Comparison of ENCODE assay signal across 1 cellular context in genomic region chr15:63234479-63234878, GRCh38.
TF ChIP-seq lines count a peak whose summit lies in the region.

No MANE protein-coding gene starts in this region.

TF ChIP-seq in GM12878, 131 proteins besides CTCF, POLR2A, EP300 and RAD21 (continued from another document):
- TF ChIP-seq ZNF592 (IDR thresholded peaks at IDR 0.05) (no peak), JUND (IDR thresholded peaks at IDR 0.05; ENCODE audit: low read depth, low read length) (no peak), SMAD5 (IDR thresholded peaks at IDR 0.05; ENCODE audit: low read depth) (no peak), RFX5 (IDR thresholded peaks at IDR 0.05; ENCODE audit: low read depth, low read length) (peak; percentile 80), PAX8 (IDR thresholded peaks at IDR 0.05) (no peak), E2F4 (IDR thresholded peaks at IDR 0.05; ENCODE audit: low read depth, low read length) (no peak), RBBP5 (conservative IDR thresholded peaks at IDR 0.05) (no peak), SIN3A (IDR thresholded peaks at IDR 0.05; ENCODE audit: low read depth, low read length) (no peak), CREB1 (IDR thresholded peaks at IDR 0.05; ENCODE audit: low read depth) (peak; percentile 40; the same call in 1 of the 2 replicates), SMAD1 (IDR thresholded peaks at IDR 0.05; ENCODE audit: low read depth, partially characterized antibody) (no peak), CREM (IDR thresholded peaks at IDR 0.05; ENCODE audit: low read depth) (peak; percentile 39; the same call in 1 of the 2 replicates), BHLHE40 (IDR thresholded peaks at IDR 0.05; ENCODE audit: borderline replicate concordance in 1 of 2, low read depth in 2 of 2, low read length in 1 of 2) (no peak), IRF5 (IDR thresholded peaks at IDR 0.05; ENCODE audit: borderline replicate concordance) (no peak), NFIC (IDR thresholded peaks at IDR 0.05; ENCODE audit: low read depth, low read length) (no peak), E4F1 (IDR thresholded peaks at IDR 0.05; ENCODE audit: borderline replicate concordance, partially characterized antibody) (no peak), NR2C2 (IDR thresholded peaks at IDR 0.05; ENCODE audit: borderline replicate concordance, control insufficient read depth, insufficient read length, low read depth) (no peak), ZBTB40 (IDR thresholded peaks at IDR 0.05; ENCODE audit: borderline replicate concordance) (no peak), HDGF (IDR thresholded peaks at IDR 0.05) (no peak), TCF12 (IDR thresholded peaks at IDR 0.05; ENCODE audit: low read depth, low read length) (no peak), MLLT1 (IDR thresholded peaks at IDR 0.05) (no peak), SIX5 (IDR thresholded peaks at IDR 0.05; ENCODE audit: low read depth, low read length, severe bottlenecking) (no peak), SRF (IDR thresholded peaks at IDR 0.05; ENCODE audit: low read depth in 2 of 2, low read length in 2 of 2) (no peak), YY1 (IDR thresholded peaks at IDR 0.05; ENCODE audit: low read depth, low read length) (no peak), PRDM15 (CRISPR knock-in tag; IDR thresholded peaks at IDR 0.05) (no peak)
